In the genomic region with DNA sequence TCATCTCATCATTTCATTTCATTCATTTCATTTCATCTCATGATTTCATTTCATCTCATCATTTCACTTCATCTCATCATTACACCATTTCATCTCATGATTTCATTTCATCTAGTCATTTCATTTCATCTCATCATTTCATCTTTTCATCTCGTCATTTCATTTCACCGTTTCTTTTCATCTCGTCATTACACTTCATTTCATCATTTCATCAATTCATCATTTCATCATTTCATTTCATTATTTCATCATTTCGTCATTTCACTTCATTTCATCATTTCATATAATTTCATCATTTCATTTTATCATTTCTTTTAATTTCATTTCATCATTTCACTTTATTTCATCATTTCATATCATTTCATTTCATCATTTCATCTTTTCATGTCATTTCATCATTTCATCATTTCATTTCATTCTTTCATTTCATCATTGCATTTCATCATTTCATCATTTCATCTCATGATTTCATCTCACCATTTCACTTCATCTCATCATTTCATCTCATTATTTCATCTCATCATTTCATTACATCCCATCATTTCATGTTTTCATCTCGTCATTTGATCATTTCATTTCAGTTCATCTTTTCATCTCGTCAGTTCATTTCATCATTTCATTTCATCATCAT, we compare ENCODE assay signal across 15 cellular contexts. TPM values are rescaled to one million over a fixed set of nuclear protein-coding genes. Genes with fewer than 3 reads are reported as not detected.
"Had no signal": no experiment of that assay in that cellular context is flagged by ENCODE, and none has a peak within 500 bp of the region (broad histone marks: within the 10 kb centered on the region; RNA-seq: fewer than 3 reads in every experiment).

No MANE protein-coding gene starts in this region.

RNA-seq across cellular contexts. Expression of gene TP53TG3, which starts 30.6 kb away (rescaled TPM):
- total RNA-seq: esophagus muscularis mucosa; fibroblast of villous mesenchyme; gastrocnemius medialis; left lobe of liver; lower leg skin; mammary epithelial cell; mesenteric fat pad; mononuclear cell; naive thymus-derived CD8-positive, alpha-beta T cell; neural crest cell; osteocyte; right atrium auricular region; temporal lobe; upper lobe of left lung; uterus had no signal
